ENCODE assay signal across 8 cellular contexts in the genomic region with DNA sequence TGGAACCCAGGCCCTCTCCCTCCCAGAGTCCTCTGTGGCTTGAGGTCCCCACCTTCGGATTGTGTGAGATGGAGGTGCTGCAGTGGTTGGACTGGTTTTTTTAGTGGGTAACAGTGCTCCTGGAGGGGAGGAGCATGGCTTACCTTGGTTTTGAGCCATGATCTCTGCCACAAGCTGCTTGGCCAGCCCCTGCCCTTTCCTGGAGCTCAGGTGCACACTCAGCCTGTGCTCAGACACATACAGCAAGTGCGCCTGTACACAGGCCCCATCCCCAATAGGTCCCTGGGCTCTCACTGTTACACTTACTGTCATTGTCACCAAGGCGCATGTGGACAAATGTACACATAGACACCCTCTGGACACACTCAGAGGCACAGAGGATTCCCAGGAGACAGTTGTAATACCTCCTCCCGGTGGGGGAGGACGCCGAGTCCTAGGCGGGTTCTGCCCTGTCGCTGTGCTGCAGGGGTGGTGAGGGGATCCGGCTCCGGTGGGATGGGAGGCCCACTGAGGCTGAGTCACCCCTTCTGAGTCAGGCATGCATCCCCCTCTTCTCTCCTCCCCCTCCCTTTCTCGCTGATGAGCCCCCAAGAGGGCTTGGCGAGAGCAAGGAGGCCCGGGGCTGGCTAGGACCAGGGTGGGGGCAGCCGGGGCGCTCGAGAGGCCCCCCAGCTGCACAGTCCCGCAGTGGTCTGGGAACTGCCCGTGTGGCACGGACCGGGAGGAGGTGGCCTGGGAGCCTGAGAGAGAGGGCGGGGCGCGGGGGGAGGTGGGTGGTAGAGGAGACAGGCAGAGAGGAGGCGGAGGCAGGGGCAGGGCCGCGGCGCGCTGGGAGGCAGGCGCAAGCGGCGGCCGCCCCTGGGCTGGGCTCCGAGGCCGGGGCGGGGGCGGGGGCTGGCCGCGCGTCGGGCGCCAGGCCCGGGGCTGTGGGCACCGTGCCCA. TPM values are rescaled to one million over a fixed set of nuclear protein-coding genes. Genes with fewer than 3 reads are reported as not detected.
DNase-seq lines count a peak whose midpoint lies in the region; ATAC-seq and TF ChIP-seq lines count a peak whose summit lies in the region.

No MANE protein-coding gene starts in this region.

- H3K9me3 ChIP-seq in HCT116 (ENCODE audit: control insufficient read depth in 1 of 2, insufficient read depth in 1 of 2, low read depth in 1 of 2, low read length in 2 of 2) = no peaks in the 10 kb centered on the region
- no peaks in the 10 kb centered on the region for H3K9me3 ChIP-seq in OCI-LY3 (ENCODE audit: insufficient read depth, low read length)
- H3K9me3 ChIP-seq in heart right ventricle = no peaks in the 10 kb centered on the region

- DNase-seq in HCT116 (ENCODE audit: low read depth, low spot score) = no peak
- peak in 53 of 56 donors; percentile 14 to 90 (median 71) for DNase-seq in amygdala (lab: John Stamatoyannopoulos, UW)
- DNase-seq in heart right ventricle = peak; percentile 91 to 92
- peak; percentile 90 for DNase-seq in osteocyte (ENCODE audit: extremely low spot score, unreplicated experiment)
- DNase-seq in KG1 (lab: John Stamatoyannopoulos, UW) = no peak

- TF ChIP-seq CTCF in HCT116 (IDR thresholded peaks at IDR 0.05 in 2 of 3, conservative IDR thresholded peaks at IDR 0.05 in 1 of 3; ENCODE audit: borderline replicate concordance in 1 of 3, insufficient read depth in 1 of 3, low read depth in 2 of 3, low read length in 2 of 3) (no peak), OCI-LY3 (IDR thresholded peaks at IDR 0.05; ENCODE audit: low read depth, low read length) (no peak), heart right ventricle (IDR thresholded peaks at IDR 0.05) (no peak), osteocyte (IDR thresholded peaks at IDR 0.05) (no peak)

- peak overlapping the region; percentile 77 for H3K4me3 ChIP-seq in ACC112 (ENCODE audit: low read depth, low read length)
- peak overlapping the region; percentile 53 to 64 for H3K4me3 ChIP-seq in HCT116 (replicated peaks in 1 of 2; ENCODE audit: low read depth in 1 of 2, low read length in 2 of 2)
- peak overlapping the region; percentile 71 for H3K4me3 ChIP-seq in OCI-LY3 (ENCODE audit: low read length)
- H3K4me3 ChIP-seq in heart right ventricle = peak overlapping the region; percentile 34 to 75 (median 67)

- H3K36me3 ChIP-seq in ACC112 (ENCODE audit: insufficient read depth, low read length) (no peaks in the 10 kb centered on the region), HCT116 (ENCODE audit: control insufficient read depth in 1 of 2, insufficient read depth in 2 of 2, low read length in 2 of 2) (no peaks in the 10 kb centered on the region), OCI-LY3 (replicated peaks; ENCODE audit: low read depth, low read length) (no peaks in the 10 kb centered on the region), heart right ventricle (no peaks in the 10 kb centered on the region)

- H3K4me2 ChIP-seq in HCT116 (ENCODE audit: low read length) (peak overlapping the region; percentile 92), OCI-LY3 (ENCODE audit: low read length) (peak overlapping the region; percentile 66)

- H3K4me1 Mint-ChIP-seq in osteocyte (ENCODE audit: unreplicated experiment) = peaks cover 37% of the 10 kb centered on the region

- peak overlapping the region; percentile 60 for H3K4me3 Mint-ChIP-seq in osteocyte (ENCODE audit: unreplicated experiment)

- POLR2A ChIA-PET in HCT116 (lab: Charles Lee) = no interaction called here

- RAD21 ChIA-PET in HCT116 (lab: Charles Lee; ENCODE audit: low non-redundant PET in 1 of 2, low total read pairs in 2 of 2, uncharacterized antibody in 2 of 2, unreplicated experiment in 2 of 2) = no interaction called here

- no peaks in the 10 kb centered on the region for H3K9me2 ChIP-seq in HCT116 (ENCODE audit: insufficient read depth)

- 8 to 18% methylated on average over 18 to 43 of the region's 43 CpGs for WGBS in heart right ventricle, 2 donors

- intact Hi-C loops in HCT116 (cut with micrococcal nuclease) (no loop called here), heart right ventricle (cut with DNase I) (no loop called here)

- ATAC-seq in HCT116 = peak; percentile 94
- ATAC-seq in heart right ventricle = peak; percentile 76 to 91 (median 86)
- no peak for ATAC-seq in HG03469 (IDR thresholded peaks at IDR 0.05; ENCODE audit: unreplicated experiment)

- no peak overlapping the region for H3K27ac Mint-ChIP-seq in osteocyte (ENCODE audit: unreplicated experiment)

- no TSS peak for BruUV-seq in HCT116 (replicated peaks; lab: Mats Ljungman, UMichigan)

- no peaks in the 10 kb centered on the region for H3K9me3 Mint-ChIP-seq in osteocyte (ENCODE audit: unreplicated experiment)

- no peaks in the 10 kb centered on the region for H3K36me3 Mint-ChIP-seq in osteocyte (ENCODE audit: unreplicated experiment)

- H3K27me3 ChIP-seq in ACC112 (ENCODE audit: insufficient read depth, low read length) = no peaks in the 10 kb centered on the region
- no peaks in the 10 kb centered on the region for H3K27me3 ChIP-seq in HCT116 (ENCODE audit: insufficient read depth, low read length)
- H3K27me3 ChIP-seq in OCI-LY3 (ENCODE audit: low read depth, low read length) = peaks cover 7% of the 10 kb centered on the region; the same call in 1 of the 2 replicates
- H3K27me3 ChIP-seq in heart right ventricle = peaks cover 0 to 22% (median 0%) of the 10 kb centered on the region in 7 donors

- no peaks in the 10 kb centered on the region for H3K27me3 Mint-ChIP-seq in osteocyte (ENCODE audit: unreplicated experiment)

- H2AFZ ChIP-seq in ACC112 (ENCODE audit: low read length, unreplicated experiment) = no peak overlapping the region
- H2AFZ ChIP-seq in HCT116 (ENCODE audit: low read depth, low read length, poor library complexity, severe bottlenecking) = peak overlapping the region; percentile 68
- H2AFZ ChIP-seq in OCI-LY3 (ENCODE audit: low read depth, low read length) = no peak overlapping the region

- peak overlapping the region; percentile 57 for H3K9ac ChIP-seq in HCT116 (ENCODE audit: low read length)
- no peak overlapping the region for H3K9ac ChIP-seq in OCI-LY3 (ENCODE audit: low read length)

- H4K20me1 ChIP-seq in HCT116 (ENCODE audit: insufficient read depth) (no peaks in the 10 kb centered on the region), OCI-LY3 (ENCODE audit: insufficient read depth, low read length) (no peaks in the 10 kb centered on the region)

- CTCF ChIA-PET in HCT116 (lab: Charles Lee) = interaction anchor here (1.3 kb wide), 1 partner anchor 159 kb away, joined by 3 read pairs; no protein-coding TSS in a partner anchor

- TF ChIP-seq POLR2A in HCT116 (IDR thresholded peaks at IDR 0.05; ENCODE audit: borderline replicate concordance, extremely low read depth, insufficient read depth, insufficient read length) = no peak

- H3K4me1 ChIP-seq in ACC112 (ENCODE audit: control insufficient read depth, insufficient read depth, low read length, unreplicated experiment) = peaks cover 8% of the 10 kb centered on the region
- peaks cover 14 to 27% of the 10 kb centered on the region in 2 experiments for H3K4me1 ChIP-seq in HCT116 (ENCODE audit: control insufficient read depth in 1 of 2, insufficient read depth in 2 of 2, low read length in 2 of 2)
- peaks cover 4% of the 10 kb centered on the region; the same call in 1 of the 2 replicates for H3K4me1 ChIP-seq in OCI-LY3 (ENCODE audit: low read length)
- peaks cover 12 to 74% (median 31%) of the 10 kb centered on the region in 9 donors for H3K4me1 ChIP-seq in heart right ventricle

- H3K27ac ChIP-seq in ACC112 (ENCODE audit: low read depth, low read length) (no peak overlapping the region), HCT116 (ENCODE audit: low read depth, low read length) (peak overlapping the region; percentile 44; the same call in 1 of the 2 replicates), OCI-LY3 (ENCODE audit: low read length) (no peak overlapping the region), heart right ventricle (peak overlapping the region; percentile 36 to 83 (median 72))

- H3K79me2 ChIP-seq in ACC112 (ENCODE audit: control insufficient read depth, insufficient read depth, low read length, unreplicated experiment) = no peaks in the 10 kb centered on the region
- no peaks in the 10 kb centered on the region for H3K79me2 ChIP-seq in HCT116 (ENCODE audit: insufficient read depth, low read length)
- no peaks in the 10 kb centered on the region for H3K79me2 ChIP-seq in OCI-LY3 (ENCODE audit: low read length)

- no peak for TF ChIP-seq RAD21 in HCT116 (IDR thresholded peaks at IDR 0.05; ENCODE audit: low read depth)

TF ChIP-seq in HCT116, 20 proteins besides CTCF, POLR2A, EP300 and RAD21:
- no peak for TF ChIP-seq ZNF274 (IDR thresholded peaks at IDR 0.05; ENCODE audit: low read depth, low read length)
- TF ChIP-seq ZBTB33 (IDR thresholded peaks at IDR 0.05; ENCODE audit: extremely low read depth, insufficient replicate concordance, low read length) = no peak
- no peak for TF ChIP-seq CEBPB (IDR thresholded peaks at IDR 0.05; ENCODE audit: low read depth)
- 0 out of 2 replicates have a peak, but pooled peaks have one; percentile 24 for TF ChIP-seq EGR1 (IDR thresholded peaks at IDR 0.05; ENCODE audit: low read depth)

RNA-seq across cellular contexts. Expression of gene EPB41L1, which starts 0.5 kb away (rescaled TPM):
- total RNA-seq in HCT116 (2021; ENCODE audit: unreplicated experiment) = 42.1 TPM
- 25.2 and 27.3 TPM in 2 replicates for polyA plus RNA-seq in HCT116 (2012)
- total RNA-seq in heart right ventricle = 10 to 100 TPM; 11.1 to 21.7 (median 16.9) TPM
- 1 to 10 TPM; 7.5 to 8.0 TPM for polyA plus RNA-seq in heart right ventricle
- total RNA-seq in osteocyte = 31.4 and 36.9 TPM in 2 replicates

Comparison
In these comparisons a context has a peak if more than half of its experiments do, and no peak if none do; other contexts are left out.
1. H3K27ac ChIP-seq: peak in HCT116 (single experiment) and heart right ventricle (10 of 10); none in ACC112 (single experiment) and OCI-LY3 (single experiment).
2. DNase-seq: peak in amygdala (53 of 56), heart right ventricle (2 of 2) and osteocyte (single experiment); none in HCT116 (single experiment) and KG1 (single experiment).
3. Peak in every context shown above with its lines, with median percentiles within 50 percentile points of each other: H3K4me3 ChIP-seq.